14 cellular contexts compared by ENCODE assay signal in the genomic region with DNA sequence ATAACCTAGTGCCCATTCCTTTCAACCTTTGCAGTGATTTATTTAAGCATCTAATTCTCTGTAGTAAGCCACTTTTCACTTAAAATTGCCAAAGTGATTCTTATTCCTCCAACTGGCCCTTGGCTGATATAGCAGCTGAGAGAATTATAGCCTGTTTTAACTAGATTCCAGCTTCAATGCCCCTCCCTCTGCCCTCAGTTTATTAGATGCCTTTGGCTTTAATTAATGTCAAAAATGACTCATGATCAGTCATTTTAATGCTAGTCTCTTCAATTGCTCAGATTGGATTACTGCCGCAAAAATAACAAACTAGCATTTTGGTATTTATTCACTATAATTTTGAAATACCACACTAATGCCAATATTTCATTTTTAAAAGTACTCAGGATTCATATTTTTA.
"Had no signal": no experiment of that assay in that cellular context is flagged by ENCODE, and none has a peak within 500 bp of the region (broad histone marks: within the 10 kb centered on the region; RNA-seq: fewer than 3 reads in every experiment).

No MANE protein-coding gene starts in this region.

- H3K27ac ChIP-seq: brain microvascular endothelial cell, dorsolateral prefrontal cortex, esophagus muscularis mucosa, gastrocnemius medialis, stomach, tibial artery had no signal

- H3K4me3 ChIP-seq: dorsolateral prefrontal cortex, esophagus muscularis mucosa, gastrocnemius medialis, stomach, tibial artery had no signal

- H3K27ac Mint-ChIP-seq: activated naive CD8-positive, alpha-beta T cell treated with anti-CD3 and anti-CD28 coated beads for 36 hours; T-helper 17 cell had no signal

- H3K4me1 Mint-ChIP-seq: activated naive CD8-positive, alpha-beta T cell treated with anti-CD3 and anti-CD28 coated beads for 36 hours; T-helper 17 cell had no signal

- H3K4me1 ChIP-seq: esophagus muscularis mucosa, gastrocnemius medialis, stomach, tibial artery had no signal

- H3K27me3 ChIP-seq: brain microvascular endothelial cell, dorsolateral prefrontal cortex, esophagus muscularis mucosa, gastrocnemius medialis, stomach, tibial artery had no signal

- H3K4me3 Mint-ChIP-seq: activated naive CD8-positive, alpha-beta T cell treated with anti-CD3 and anti-CD28 coated beads for 36 hours; T-helper 17 cell had no signal

- H3K36me3 ChIP-seq: brain microvascular endothelial cell, esophagus muscularis mucosa, gastrocnemius medialis, stomach, tibial artery had no signal

- DNase-seq: activated CD4-positive, alpha-beta T cell treated with anti-CD3 and anti-CD28 coated beads, Interleukin-2, amount 50 U/mL, for 4 hours; activated gamma-delta T cell treated with Interleukin-2 at 50 U/mL for 16 hours; activated naive CD8-positive, alpha-beta T cell treated with anti-CD3 and anti-CD28 coated beads for 36 hours; activated T-cell treated with anti-CD3 and anti-CD28 coated beads, Interleukin-2, amount 50 U/mL, for 48 hours; brain microvascular endothelial cell; dorsolateral prefrontal cortex; gastrocnemius medialis; kidney; left ventricle myocardium superior; stimulated activated CD4-positive, alpha-beta T cell treated with anti-CD3 and anti-CD28 coated beads, Interleukin-4, amount 100 ng/mL, for 1 hour; stomach; T-helper 17 cell; tibial artery had no signal

- H3K27me3 Mint-ChIP-seq: activated naive CD8-positive, alpha-beta T cell treated with anti-CD3 and anti-CD28 coated beads for 36 hours; T-helper 17 cell had no signal

- H3K36me3 Mint-ChIP-seq: activated naive CD8-positive, alpha-beta T cell treated with anti-CD3 and anti-CD28 coated beads for 36 hours had no signal

- H3K9me3 Mint-ChIP-seq: activated naive CD8-positive, alpha-beta T cell treated with anti-CD3 and anti-CD28 coated beads for 36 hours had no signal

- H3K9me3 ChIP-seq: esophagus muscularis mucosa, gastrocnemius medialis, stomach had no signal

- ATAC-seq: gastrocnemius medialis, left ventricle myocardium superior, T-helper 17 cell had no signal
